ENCODE assay signal across 1 cellular context in genomic region chr2:7325186-7325585, GRCh38.
TF ChIP-seq lines count a peak whose summit lies in the region.

No MANE protein-coding gene starts in this region.

TF ChIP-seq in GM23338, 12 proteins besides CTCF, POLR2A, EP300 and RAD21 (continued from another document):
- TF ChIP-seq ZNF462 (CRISPR knock-in tag; IDR thresholded peaks at IDR 0.05) (no peak), EZH2 (IDR thresholded peaks at IDR 0.05; ENCODE audit: low read depth, unreplicated experiment) (no peak), CREB1 (CRISPR knock-in tag; IDR thresholded peaks at IDR 0.05; ENCODE audit: low read depth) (no peak), NANOG (IDR thresholded peaks at IDR 0.05; ENCODE audit: borderline replicate concordance) (no peak)
